In genomic region chr10:74361678-74362077, GRCh38 we compare ENCODE assay signal across 29 cellular contexts.
"Had no signal": no experiment of that assay in that cellular context is flagged by ENCODE, and none has a peak within 500 bp of the region (broad histone marks: within the 10 kb centered on the region; RNA-seq: fewer than 3 reads in every experiment).

No MANE protein-coding gene starts in this region.

- H3K27ac Mint-ChIP-seq: activated CD4-positive, alpha-beta T cell treated with anti-CD3 and anti-CD28 coated beads, Interleukin-2, amount 10 ng/mL, durations not matched to agents 24 days and 14 days; activated CD8-positive, alpha-beta T cell treated with anti-CD3 and anti-CD28 coated beads for 36 hours; activated naive CD8-positive, alpha-beta T cell treated with anti-CD3 and anti-CD28 coated beads for 36 hours; activated T-helper 1 cell treated with anti-CD3 and anti-CD28 coated beads, Interleukin-12 subunit alpha, Interleukin-12 subunit beta, Interleukin-2, Interleukin-4 antibody, amounts not matched to agents 30 ng/mL and 10 ng/mL and 1 ng/mL, durations not matched to agents 14 hours and 24 hours and 36 hours had no signal

- FAIRE-seq: TTC549 had no signal

- H3K4me3 Mint-ChIP-seq: activated CD4-positive, alpha-beta T cell treated with anti-CD3 and anti-CD28 coated beads, Interleukin-2, amount 10 ng/mL, durations not matched to agents 24 days and 14 days; activated CD8-positive, alpha-beta T cell treated with anti-CD3 and anti-CD28 coated beads for 36 hours; activated naive CD8-positive, alpha-beta T cell treated with anti-CD3 and anti-CD28 coated beads for 36 hours; activated T-helper 1 cell treated with anti-CD3 and anti-CD28 coated beads, Interleukin-12 subunit alpha, Interleukin-12 subunit beta, Interleukin-2, Interleukin-4 antibody, amounts not matched to agents 30 ng/mL and 10 ng/mL and 1 ng/mL, durations not matched to agents 14 hours and 24 hours and 36 hours had no signal

- H3K27ac ChIP-seq: ascending aorta, body of pancreas, breast epithelium, coronary artery, Peyer's patch had no signal

- H3K27me3 ChIP-seq: ascending aorta, body of pancreas, breast epithelium, Peyer's patch had no signal

- ATAC-seq: activated CD8-positive, alpha-beta T cell treated with anti-CD3 and anti-CD28 coated beads for 36 hours; body of pancreas; PC-3 had no signal

- H3K27me3 Mint-ChIP-seq: activated CD4-positive, alpha-beta T cell treated with anti-CD3 and anti-CD28 coated beads, Interleukin-2, amount 10 ng/mL, durations not matched to agents 24 days and 14 days; activated CD8-positive, alpha-beta T cell treated with anti-CD3 and anti-CD28 coated beads for 36 hours; activated naive CD8-positive, alpha-beta T cell treated with anti-CD3 and anti-CD28 coated beads for 36 hours had no signal

- H3K36me3 ChIP-seq: ascending aorta, breast epithelium, Peyer's patch had no signal

- H3K4me1 ChIP-seq: ascending aorta, breast epithelium, Peyer's patch had no signal

- H3K4me3 ChIP-seq: ascending aorta, body of pancreas, breast epithelium, coronary artery, Peyer's patch had no signal

- DNase-seq: activated CD4-positive, alpha-beta T cell treated with anti-CD3 and anti-CD28 coated beads, Interleukin-2, amount 10 ng/mL, durations not matched to agents 24 days and 14 days; activated CD4-positive, alpha-beta T cell treated with anti-CD3 and anti-CD28 coated beads, Interleukin-2, amount 50 U/mL, for 4 hours; activated CD8-positive, alpha-beta T cell treated with anti-CD3 and anti-CD28 coated beads for 36 hours; activated naive CD4-positive, alpha-beta T cell treated with anti-CD3 and anti-CD28 coated beads, Interleukin-2, amount 50 U/mL, for 16 hours; activated naive CD8-positive, alpha-beta T cell treated with anti-CD3 and anti-CD28 coated beads for 36 hours; activated T-cell treated with anti-CD3 and anti-CD28 coated beads, Interleukin-2, amount 50 U/mL, for 1 hour; amygdala; body of pancreas; NCI-H1092 treated with DMSO at 0.1 percent for 48 hours; NCI-H1417; NCI-H146; NCI-H187; NCI-H2029 treated with DMSO at 0.1 percent for 48 hours; NCI-H2107; NCI-H2171; NCI-H510A; NCI-H526; NCI-H748 treated with DMSO at 0.1 percent for 48 hours; NK-92 treated with Interleukin-12 subunit alpha and Interleukin-12 subunit beta, amount 100 ng/mL, for 24 hours; PC-3; Peyer's patch; RPMI8226; SHP77 treated with DMSO at 0.1 percent for 48 hours; T1000 had no signal
